In genomic region chr17:57597531-57598453, GRCh38 we compare ENCODE assay signal across 1 cellular context.
A peak's percentile ranks its signal among the peaks of the same experiment; 100 is the strongest.
TF ChIP-seq lines count a peak whose summit lies in the region.

No MANE protein-coding gene starts in this region.

TF ChIP-seq in SK-N-SH, 30 proteins besides CTCF, POLR2A, EP300 and RAD21 (continued from another document):
- no peak for TF ChIP-seq REST (IDR thresholded peaks at IDR 0.05; ENCODE audit: low read depth, low read length)
- no peak for TF ChIP-seq RFX5 (IDR thresholded peaks at IDR 0.05; ENCODE audit: low read length)
- peak; percentile 97 for TF ChIP-seq RCOR1 (IDR thresholded peaks at IDR 0.05; ENCODE audit: low read length)
- TF ChIP-seq YY1 (IDR thresholded peaks at IDR 0.05; ENCODE audit: low read depth), result no peak
- TF ChIP-seq USF2 (IDR thresholded peaks at IDR 0.05; ENCODE audit: borderline replicate concordance, low read depth, low read length), result no peak
- no peak for TF ChIP-seq PBX3 (IDR thresholded peaks at IDR 0.05)
- TF ChIP-seq TEAD4 (IDR thresholded peaks at IDR 0.05; ENCODE audit: borderline replicate concordance, insufficient read depth), result peak; percentile 63; the same call in 1 of the 2 replicates
- TF ChIP-seq GATA2 (CRISPR knock-in tag; IDR thresholded peaks at IDR 0.05), result peak; percentile 98
- TF ChIP-seq MAX (IDR thresholded peaks at IDR 0.05; ENCODE audit: low read depth), result peak; percentile 46; the same call in 1 of the 2 replicates
- no peak for TF ChIP-seq ZBTB33 (IDR thresholded peaks at IDR 0.05; ENCODE audit: borderline replicate concordance, low read depth)
- TF ChIP-seq RXRA (IDR thresholded peaks at IDR 0.05; ENCODE audit: borderline replicate concordance, low read depth), result no peak; the same call in 1 of the 2 replicates
- TF ChIP-seq NRF1 (IDR thresholded peaks at IDR 0.05; ENCODE audit: low read depth, low read length), result no peak
